15 cellular contexts compared by ENCODE assay signal in the genomic region with DNA sequence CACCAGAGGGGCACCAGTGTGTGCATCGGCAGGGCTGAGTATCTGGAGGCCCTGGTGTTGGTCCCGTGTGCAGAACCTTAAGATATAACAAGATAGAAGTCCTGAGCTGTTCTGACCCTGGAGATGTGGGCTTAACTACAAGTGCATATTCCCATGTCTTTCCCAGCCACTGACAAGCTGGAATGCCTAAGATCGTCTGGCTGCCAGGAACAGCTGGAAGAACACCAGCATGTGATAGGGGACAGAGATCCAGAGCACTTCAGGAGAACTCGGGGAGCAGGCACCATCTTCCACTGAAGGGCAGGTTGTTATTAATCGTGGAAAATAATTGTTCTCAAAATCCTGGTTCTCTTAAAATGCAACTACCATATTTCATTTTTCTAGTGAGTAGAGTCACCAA.
"Had no signal": no experiment of that assay in that cellular context is flagged by ENCODE, and none has a peak within 500 bp of the region (broad histone marks: within the 10 kb centered on the region; RNA-seq: fewer than 3 reads in every experiment).

No MANE protein-coding gene starts in this region.

- H3K4me1 ChIP-seq: esophagus squamous epithelium, foreskin keratinocyte, psoas muscle had no signal

- H3K4me3 ChIP-seq: esophagus squamous epithelium, psoas muscle, skin epidermis had no signal

- DNase-seq: effector memory CD8-positive, alpha-beta T cell; esophagus squamous epithelium; foreskin keratinocyte; head of caudate nucleus; hippocampal formation; left colon; naive thymus-derived CD8-positive, alpha-beta T cell; psoas muscle; retina; stimulated activated CD4-positive, alpha-beta T cell treated with anti-CD3 and anti-CD28 coated beads, Interleukin-12 subunit alpha, Interleukin-12 subunit beta, amount 100 ng/mL, for 4 hours; stimulated activated naive CD4-positive, alpha-beta T cell had no signal

- H3K27ac ChIP-seq: esophagus squamous epithelium, foreskin keratinocyte, neutrophil, psoas muscle had no signal

- H3K27me3 ChIP-seq: esophagus squamous epithelium, foreskin keratinocyte, neutrophil had no signal

- H3K9me3 ChIP-seq: esophagus squamous epithelium, neutrophil, psoas muscle had no signal

- ATAC-seq: effector memory CD8-positive, alpha-beta T cell; foreskin keratinocyte; left colon; naive thymus-derived CD8-positive, alpha-beta T cell; psoas muscle; sciatic nerve had no signal

- FAIRE-seq: urothelium cell line had no signal

- H3K36me3 ChIP-seq: esophagus squamous epithelium, neutrophil had no signal
